In the genomic region with DNA sequence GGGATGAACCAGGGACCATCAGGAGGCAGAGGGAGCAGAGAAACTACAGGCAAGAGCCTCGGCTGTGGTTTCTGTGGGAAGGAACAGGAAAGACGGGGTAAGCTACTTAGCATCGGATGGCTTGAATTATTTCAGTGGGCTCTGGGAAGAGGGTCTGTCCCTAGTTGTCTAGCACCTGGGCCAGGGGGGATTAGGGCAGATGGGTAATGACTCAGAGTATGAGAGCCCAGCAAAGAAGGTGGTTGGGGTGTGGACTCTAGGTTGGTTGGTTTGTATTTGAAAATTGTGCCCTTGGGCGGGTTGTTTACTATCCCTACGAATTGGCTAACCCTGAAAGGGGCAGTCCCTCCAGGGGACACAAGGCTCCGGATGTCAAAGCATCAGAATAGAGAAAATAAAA, we compare ENCODE assay signal across 1 cellular context.
TF ChIP-seq lines count a peak whose summit lies in the region.

No MANE protein-coding gene starts in this region.

TF ChIP-seq in GM23338, 12 proteins besides CTCF, POLR2A, EP300 and RAD21 (continued from another document):
- TF ChIP-seq REST (IDR thresholded peaks at IDR 0.05; ENCODE audit: unreplicated experiment), result no peak
- TF ChIP-seq, protein P1, sequence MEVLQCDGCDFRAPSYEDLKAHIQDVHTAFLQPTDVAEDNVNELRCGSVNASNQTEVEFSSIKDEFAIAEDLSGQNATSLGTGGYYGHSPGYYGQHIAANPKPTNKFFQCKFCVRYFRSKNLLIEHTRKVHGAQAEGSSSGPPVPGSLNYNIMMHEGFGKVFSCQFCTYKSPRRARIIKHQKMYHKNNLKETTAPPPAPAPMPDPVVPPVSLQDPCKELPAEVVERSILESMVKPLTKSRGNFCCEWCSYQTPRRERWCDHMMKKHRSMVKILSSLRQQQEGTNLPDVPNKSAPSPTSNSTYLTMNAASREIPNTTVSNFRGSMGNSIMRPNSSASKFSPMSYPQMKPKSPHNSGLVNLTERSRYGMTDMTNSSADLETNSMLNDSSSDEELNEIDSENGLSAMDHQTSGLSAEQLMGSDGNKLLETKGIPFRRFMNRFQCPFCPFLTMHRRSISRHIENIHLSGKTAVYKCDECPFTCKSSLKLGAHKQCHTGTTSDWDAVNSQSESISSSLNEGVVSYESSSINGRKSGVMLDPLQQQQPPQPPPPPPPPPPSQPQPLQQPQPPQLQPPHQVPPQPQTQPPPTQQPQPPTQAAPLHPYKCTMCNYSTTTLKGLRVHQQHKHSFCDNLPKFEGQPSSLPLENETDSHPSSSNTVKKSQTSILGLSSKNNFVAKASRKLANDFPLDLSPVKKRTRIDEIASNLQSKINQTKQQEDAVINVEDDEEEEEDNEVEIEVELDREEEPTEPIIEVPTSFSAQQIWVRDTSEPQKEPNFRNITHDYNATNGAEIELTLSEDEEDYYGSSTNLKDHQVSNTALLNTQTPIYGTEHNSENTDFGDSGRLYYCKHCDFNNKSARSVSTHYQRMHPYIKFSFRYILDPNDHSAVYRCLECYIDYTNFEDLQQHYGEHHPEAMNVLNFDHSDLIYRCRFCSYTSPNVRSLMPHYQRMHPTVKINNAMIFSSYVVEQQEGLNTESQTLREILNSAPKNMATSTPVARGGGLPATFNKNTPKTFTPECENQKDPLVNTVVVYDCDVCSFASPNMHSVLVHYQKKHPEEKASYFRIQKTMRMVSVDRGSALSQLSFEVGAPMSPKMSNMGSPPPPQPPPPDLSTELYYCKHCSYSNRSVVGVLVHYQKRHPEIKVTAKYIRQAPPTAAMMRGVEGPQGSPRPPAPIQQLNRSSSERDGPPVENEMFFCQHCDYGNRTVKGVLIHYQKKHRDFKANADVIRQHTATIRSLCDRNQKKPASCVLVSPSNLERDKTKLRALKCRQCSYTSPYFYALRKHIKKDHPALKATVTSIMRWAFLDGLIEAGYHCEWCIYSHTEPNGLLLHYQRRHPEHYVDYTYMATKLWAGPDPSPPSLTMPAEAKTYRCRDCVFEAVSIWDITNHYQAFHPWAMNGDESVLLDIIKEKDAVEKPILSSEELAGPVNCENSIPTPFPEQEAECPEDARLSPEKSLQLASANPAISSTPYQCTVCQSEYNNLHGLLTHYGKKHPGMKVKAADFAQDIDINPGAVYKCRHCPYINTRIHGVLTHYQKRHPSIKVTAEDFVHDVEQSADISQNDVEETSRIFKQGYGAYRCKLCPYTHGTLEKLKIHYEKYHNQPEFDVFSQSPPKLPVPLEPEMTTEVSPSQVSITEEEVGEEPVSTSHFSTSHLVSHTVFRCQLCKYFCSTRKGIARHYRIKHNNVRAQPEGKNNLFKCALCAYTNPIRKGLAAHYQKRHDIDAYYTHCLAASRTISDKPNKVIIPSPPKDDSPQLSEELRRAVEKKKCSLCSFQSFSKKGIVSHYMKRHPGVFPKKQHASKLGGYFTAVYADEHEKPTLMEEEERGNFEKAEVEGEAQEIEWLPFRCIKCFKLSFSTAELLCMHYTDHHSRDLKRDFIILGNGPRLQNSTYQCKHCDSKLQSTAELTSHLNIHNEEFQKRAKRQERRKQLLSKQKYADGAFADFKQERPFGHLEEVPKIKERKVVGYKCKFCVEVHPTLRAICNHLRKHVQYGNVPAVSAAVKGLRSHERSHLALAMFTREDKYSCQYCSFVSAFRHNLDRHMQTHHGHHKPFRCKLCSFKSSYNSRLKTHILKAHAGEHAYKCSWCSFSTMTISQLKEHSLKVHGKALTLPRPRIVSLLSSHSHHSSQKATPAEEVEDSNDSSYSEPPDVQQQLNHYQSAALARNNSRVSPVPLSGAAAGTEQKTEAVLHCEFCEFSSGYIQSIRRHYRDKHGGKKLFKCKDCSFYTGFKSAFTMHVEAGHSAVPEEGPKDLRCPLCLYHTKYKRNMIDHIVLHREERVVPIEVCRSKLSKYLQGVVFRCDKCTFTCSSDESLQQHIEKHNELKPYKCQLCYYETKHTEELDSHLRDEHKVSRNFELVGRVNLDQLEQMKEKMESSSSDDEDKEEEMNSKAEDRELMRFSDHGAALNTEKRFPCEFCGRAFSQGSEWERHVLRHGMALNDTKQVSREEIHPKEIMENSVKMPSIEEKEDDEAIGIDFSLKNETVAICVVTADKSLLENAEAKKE (CRISPR knock-in tag; IDR thresholded peaks at IDR 0.05), result no peak
